ENCODE assay signal across 8 cellular contexts in the genomic region with DNA sequence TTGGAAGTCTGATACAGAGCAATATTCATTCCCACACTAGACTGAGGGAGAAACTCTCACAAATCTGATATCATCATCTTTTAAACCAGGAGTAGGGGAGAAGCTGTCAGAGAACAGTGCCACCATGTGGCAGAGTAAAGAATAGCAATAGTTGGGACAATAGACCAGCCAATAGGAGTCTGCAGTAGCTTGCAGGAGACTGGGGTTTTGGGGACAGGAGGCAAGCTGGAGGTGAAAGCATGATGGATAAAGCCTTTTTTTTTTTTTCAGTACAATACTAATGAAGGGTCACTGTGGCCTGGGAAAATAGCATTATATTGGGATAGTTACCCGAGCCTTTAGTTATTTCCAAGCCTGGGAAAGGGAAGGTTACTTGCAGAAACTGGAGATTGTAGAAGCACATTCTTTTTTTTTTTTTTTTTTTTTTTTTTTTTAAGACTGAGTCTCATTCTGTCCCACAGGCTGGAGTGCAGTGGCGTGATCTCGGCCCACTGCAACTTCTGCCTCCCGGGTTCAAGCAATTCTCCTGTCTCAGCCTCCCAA.
DNase-seq lines count a peak whose midpoint lies in the region; ATAC-seq and TF ChIP-seq lines count a peak whose summit lies in the region.

No MANE protein-coding gene starts in this region.

- H3K4me3 ChIP-seq in fibroblast of lung (replicated peaks in 1 of 4; ENCODE audit: control extremely low read depth in 1 of 4, insufficient read depth in 1 of 4, low read depth in 3 of 4, low read length in 4 of 4) (no peak overlapping the region), neuronal stem cell (ENCODE audit: low read length in 2 of 2) (no peak overlapping the region), tibial nerve (no peak overlapping the region)

- no peak for TF ChIP-seq EP300 in tibial nerve (IDR thresholded peaks at IDR 0.05)

- H3K27ac ChIP-seq in fibroblast of lung (ENCODE audit: insufficient read depth, low read length) (no peak overlapping the region), neuronal stem cell (replicated peaks; ENCODE audit: low read length) (no peak overlapping the region), tibial nerve (no peak overlapping the region)

- H2BK120ac ChIP-seq in neuronal stem cell (ENCODE audit: low read depth, low read length) = no peak overlapping the region

- H3K79me1 ChIP-seq in neuronal stem cell (ENCODE audit: low read depth, low read length) = no peaks in the 10 kb centered on the region

- H2AK5ac ChIP-seq in neuronal stem cell (ENCODE audit: low read depth, low read length) = no peak overlapping the region

- peak; percentile 83 to 87 for TF ChIP-seq CTCF in fibroblast of lung (conservative IDR thresholded peaks at IDR 0.05 in 1 of 2, IDR thresholded peaks at IDR 0.05 in 1 of 2; ENCODE audit: low read depth in 1 of 2, low read length in 2 of 2)
- peak; percentile 63 to 87 (median 75) for TF ChIP-seq CTCF in tibial nerve (IDR thresholded peaks at IDR 0.05)

- H3K36me3 Mint-ChIP-seq in IgD-negative memory B cell = no peaks in the 10 kb centered on the region
- no peaks in the 10 kb centered on the region for H3K36me3 Mint-ChIP-seq in activated T-cell treated with anti-CD3 and anti-CD28 coated beads, Interleukin-2, amount 50 U/mL, for 4 hours (ENCODE audit: insufficient read depth)

- H3K9ac ChIP-seq in fibroblast of lung (ENCODE audit: insufficient read depth, low read length) (no peak overlapping the region), neuronal stem cell (ENCODE audit: low read depth, low read length, poor library complexity) (no peak overlapping the region)

- no peaks in the 10 kb centered on the region for H3K36me3 ChIP-seq in fibroblast of lung (ENCODE audit: control insufficient read depth, insufficient read depth, low read length)
- H3K36me3 ChIP-seq in neuronal stem cell (replicated peaks in 1 of 2; ENCODE audit: control insufficient read depth in 2 of 2, insufficient read depth in 2 of 2, low read length in 2 of 2) = no peaks in the 10 kb centered on the region
- no peaks in the 10 kb centered on the region for H3K36me3 ChIP-seq in tibial nerve

- peaks cover 4 to 6% (median 5%) of the 10 kb centered on the region in 3 donors for H3K4me1 Mint-ChIP-seq in IgD-negative memory B cell
- H3K4me1 Mint-ChIP-seq in activated T-cell treated with anti-CD3 and anti-CD28 coated beads, Interleukin-2, amount 50 U/mL, for 4 hours (ENCODE audit: low read depth) = peaks cover 13% of the 10 kb centered on the region

- no peak overlapping the region for H3K18ac ChIP-seq in neuronal stem cell (ENCODE audit: low read length)

- no peaks in the 10 kb centered on the region for H4K20me1 ChIP-seq in fibroblast of lung (ENCODE audit: control insufficient read depth, extremely low read depth, insufficient read depth, low read length)

- WGBS in neuronal stem cell (ENCODE audit: extremely low coverage in 2 of 2, insufficient read length in 2 of 2, insufficient replicate concordance in 1 of 2), 2 donors = no CpG with 5 or more reads among the region's 4 CpGs
- 49 to 63% methylated on average over 4 of the region's 4 CpGs for WGBS in tibial nerve, 2 donors

- H2AFZ ChIP-seq in fibroblast of lung (ENCODE audit: low read length) = no peak overlapping the region
- H2AFZ ChIP-seq in neuronal stem cell (ENCODE audit: low read length) = no peak overlapping the region

- H2BK5ac ChIP-seq in neuronal stem cell (ENCODE audit: low read length) = no peak overlapping the region

- no peaks in the 10 kb centered on the region for H3K27me3 ChIP-seq in fibroblast of lung (ENCODE audit: control insufficient read depth, insufficient read depth, low read length)
- peaks cover 0 to 2% (median 0%) of the 10 kb centered on the region in 3 experiments for H3K27me3 ChIP-seq in neuronal stem cell (ENCODE audit: control insufficient read depth in 3 of 3, insufficient read depth in 3 of 3, low read depth in 1 of 3, low read length in 3 of 3)
- H3K27me3 ChIP-seq in tibial nerve = no peaks in the 10 kb centered on the region

- H2BK15ac ChIP-seq in neuronal stem cell (ENCODE audit: low read length) = no peak overlapping the region

- H3K4me1 ChIP-seq in fibroblast of lung (ENCODE audit: control insufficient read depth, extremely low read depth, insufficient read depth, low read length) (no peaks in the 10 kb centered on the region), neuronal stem cell (ENCODE audit: control insufficient read depth in 2 of 2, insufficient read depth in 1 of 2, low read depth in 1 of 2, low read length in 2 of 2) (peaks cover 0 to 3% of the 10 kb centered on the region in 2 donors), tibial nerve (no peaks in the 10 kb centered on the region)

- H3K4me2 ChIP-seq in fibroblast of lung (ENCODE audit: extremely low read depth, insufficient read depth, low read length) = no peak overlapping the region
- no peak overlapping the region for H3K4me2 ChIP-seq in neuronal stem cell (ENCODE audit: insufficient read depth, low read length, poor library complexity, severe bottlenecking)

- H3K14ac ChIP-seq in neuronal stem cell (ENCODE audit: low read length) = no peak overlapping the region

- H3K4ac ChIP-seq in neuronal stem cell (ENCODE audit: low read length) = no peak overlapping the region

- no peak overlapping the region for H3K23ac ChIP-seq in neuronal stem cell (ENCODE audit: low read depth, low read length, poor library complexity)

- H4K8ac ChIP-seq in neuronal stem cell (ENCODE audit: low read depth, low read length) = no peak overlapping the region

- no peaks in the 10 kb centered on the region for H3K9me3 ChIP-seq in fibroblast of lung (ENCODE audit: control insufficient read depth, insufficient read depth, low read depth, low read length)
- H3K9me3 ChIP-seq in neuronal stem cell (replicated peaks in 1 of 2; ENCODE audit: control insufficient read depth in 2 of 2, insufficient read depth in 1 of 2, low read depth in 1 of 2, low read length in 2 of 2) = peaks cover 0 to under 1% of the 10 kb centered on the region in 2 donors
- H3K9me3 ChIP-seq in tibial nerve = no peaks in the 10 kb centered on the region

- H3K27ac Mint-ChIP-seq in IgD-negative memory B cell = peak overlapping the region in 2 of 3 donors; percentile 7 to 91

- H3K9me3 Mint-ChIP-seq in IgD-negative memory B cell = peaks cover 0 to 3% (median 0%) of the 10 kb centered on the region in 3 donors
- H3K9me3 Mint-ChIP-seq in activated T-cell treated with anti-CD3 and anti-CD28 coated beads, Interleukin-2, amount 50 U/mL, for 4 hours = no peaks in the 10 kb centered on the region

- peak overlapping the region in 2 of 4 donors; percentile 48 to 65 for H3K4me3 Mint-ChIP-seq in IgD-negative memory B cell
- peak overlapping the region; percentile 9 for H3K4me3 Mint-ChIP-seq in activated T-cell treated with anti-CD3 and anti-CD28 coated beads, Interleukin-2, amount 50 U/mL, for 4 hours

- no peaks in the 10 kb centered on the region for H3K79me2 ChIP-seq in fibroblast of lung (ENCODE audit: control insufficient read depth, insufficient read depth, low read length)

- H3K27me3 Mint-ChIP-seq in IgD-negative memory B cell = no peaks in the 10 kb centered on the region
- H3K27me3 Mint-ChIP-seq in activated T-cell treated with anti-CD3 and anti-CD28 coated beads, Interleukin-2, amount 50 U/mL, for 4 hours (ENCODE audit: low read depth) = no peaks in the 10 kb centered on the region

- DNase-seq in EL (peak; percentile 79), OCI-M2 (lab: John Stamatoyannopoulos, UW; ENCODE audit: unreplicated experiment) (peak; percentile 24), fibroblast of lung (ENCODE audit: low read depth in 2 of 2) (peak; percentile 54 to 76), neuronal stem cell (ENCODE audit: low spot score) (peak; percentile 83), tibial nerve (ENCODE audit: low spot score in 2 of 2) (peak; percentile 16 to 87)
- peak; percentile 58 for DNase-seq in activated T-cell treated with anti-CD3 and anti-CD28 coated beads, Interleukin-2, amount 50 U/mL, for 4 hours

- no peak overlapping the region for H4K91ac ChIP-seq in neuronal stem cell (ENCODE audit: low read depth, low read length, poor library complexity)

- no peak for TF ChIP-seq POLR2A in tibial nerve (IDR thresholded peaks at IDR 0.05)

- ATAC-seq in GM21717 (IDR thresholded peaks at IDR 0.05; ENCODE audit: unreplicated experiment) = peak; percentile 98
- peak; percentile 97 to 99 for ATAC-seq in activated T-cell treated with anti-CD3 and anti-CD28 coated beads, Interleukin-2, amount 50 U/mL, for 4 hours

- H2BK12ac ChIP-seq in neuronal stem cell (ENCODE audit: low read length) = no peak overlapping the region

Comparison
In these comparisons a context has a peak if more than half of its experiments do, and no peak if none do; other contexts are left out.
1. DNase-seq: peak in every context shown above with its lines; median percentile 83 in neuronal stem cell; 79 in EL; 65 in fibroblast of lung; 58 in activated T-cell treated with anti-CD3 and anti-CD28 coated beads, Interleukin-2, amount 50 U/mL, for 4 hours; 52 in tibial nerve; 24 in OCI-M2.